1 cellular context compared by ENCODE assay signal in the genomic region with DNA sequence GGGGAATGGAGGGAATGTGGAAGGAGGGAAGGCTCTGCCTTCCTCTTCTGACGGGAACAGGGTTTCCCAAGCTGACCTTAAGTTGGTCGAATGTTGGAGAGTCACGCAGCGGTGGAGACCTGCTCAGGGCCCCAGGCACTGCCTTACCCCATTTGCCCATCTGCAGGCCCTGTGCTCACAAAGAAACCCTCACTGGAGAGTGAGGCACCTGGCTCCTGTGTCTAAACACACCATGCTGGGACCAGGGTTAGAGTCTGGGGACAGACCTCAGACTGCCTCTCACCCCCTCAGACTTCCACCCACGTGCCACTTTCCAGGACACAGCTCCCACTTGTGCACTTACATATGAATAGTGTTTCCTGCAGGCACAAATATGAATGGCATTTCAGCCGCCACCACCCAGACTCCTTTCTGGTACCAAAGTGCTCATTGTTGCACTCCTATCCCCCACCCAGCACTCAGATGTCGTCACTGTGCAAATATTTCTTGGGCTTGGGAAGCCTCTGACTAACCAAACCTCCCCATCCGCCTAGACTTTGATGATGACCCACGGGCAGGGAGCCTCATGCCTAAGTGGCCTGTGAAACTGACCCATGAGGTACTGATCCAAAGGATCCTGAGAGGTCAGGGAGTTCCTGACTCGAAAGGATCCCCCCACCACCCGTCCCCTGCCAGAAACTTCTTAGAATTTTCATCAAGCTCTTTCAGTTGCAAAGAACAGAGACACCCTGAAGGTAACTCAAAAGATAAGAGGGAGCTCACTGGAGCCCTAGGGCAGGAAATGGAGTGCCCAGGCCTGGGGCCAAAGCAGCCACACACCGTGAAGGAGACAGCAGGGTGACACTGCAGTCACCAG.
TF ChIP-seq lines count a peak whose summit lies in the region.

No MANE protein-coding gene starts in this region.

TF ChIP-seq in HepG2, 621 proteins besides CTCF, POLR2A, EP300 and RAD21 (continued from another document and continues in another):
- peak; percentile 74; the same call in 1 of the 2 replicates for TF ChIP-seq KLF11 (CRISPR knock-in tag; IDR thresholded peaks at IDR 0.05)
- no peak; the same call in 1 of the 2 replicates for TF ChIP-seq MXD1 (CRISPR knock-in tag; IDR thresholded peaks at IDR 0.05)
- peak; percentile 93 for TF ChIP-seq RARA (CRISPR knock-in tag; IDR thresholded peaks at IDR 0.05)
- TF ChIP-seq ZNF563 (CRISPR knock-in tag; IDR thresholded peaks at IDR 0.05): peak; percentile 50; the same call in 1 of the 2 replicates
- TF ChIP-seq, protein P1, sequence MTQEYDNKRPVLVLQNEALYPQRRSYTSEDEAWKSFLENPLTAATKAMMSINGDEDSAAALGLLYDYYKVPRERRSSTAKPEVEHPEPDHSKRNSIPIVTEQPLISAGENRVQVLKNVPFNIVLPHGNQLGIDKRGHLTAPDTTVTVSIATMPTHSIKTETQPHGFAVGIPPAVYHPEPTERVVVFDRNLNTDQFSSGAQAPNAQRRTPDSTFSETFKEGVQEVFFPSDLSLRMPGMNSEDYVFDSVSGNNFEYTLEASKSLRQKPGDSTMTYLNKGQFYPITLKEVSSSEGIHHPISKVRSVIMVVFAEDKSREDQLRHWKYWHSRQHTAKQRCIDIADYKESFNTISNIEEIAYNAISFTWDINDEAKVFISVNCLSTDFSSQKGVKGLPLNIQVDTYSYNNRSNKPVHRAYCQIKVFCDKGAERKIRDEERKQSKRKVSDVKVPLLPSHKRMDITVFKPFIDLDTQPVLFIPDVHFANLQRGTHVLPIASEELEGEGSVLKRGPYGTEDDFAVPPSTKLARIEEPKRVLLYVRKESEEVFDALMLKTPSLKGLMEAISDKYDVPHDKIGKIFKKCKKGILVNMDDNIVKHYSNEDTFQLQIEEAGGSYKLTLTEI (CRISPR knock-in tag; conservative IDR thresholded peaks at IDR 0.05): no peak
- peak; percentile 82; the same call in 1 of the 2 replicates for TF ChIP-seq SMAD3 (CRISPR knock-in tag; IDR thresholded peaks at IDR 0.05)
- peak; percentile 32; the same call in 1 of the 2 replicates for TF ChIP-seq KLF9 (CRISPR knock-in tag; IDR thresholded peaks at IDR 0.05; ENCODE audit: low read depth)
- TF ChIP-seq XBP1 (CRISPR knock-in tag; IDR thresholded peaks at IDR 0.05): no peak
- TF ChIP-seq HNRNPL (IDR thresholded peaks at IDR 0.05; ENCODE audit: low read depth, low read length): peak; percentile 67
- no peak for TF ChIP-seq SNRNP70 (IDR thresholded peaks at IDR 0.05; ENCODE audit: low read depth, low read length)
- TF ChIP-seq NFE2L1 (CRISPR knock-in tag; IDR thresholded peaks at IDR 0.05; ENCODE audit: borderline replicate concordance): no peak
- no peak for TF ChIP-seq ZNF326 (CRISPR knock-in tag; IDR thresholded peaks at IDR 0.05; ENCODE audit: borderline replicate concordance)
- no peak for TF ChIP-seq NAIF1 (CRISPR knock-in tag; IDR thresholded peaks at IDR 0.05; ENCODE audit: borderline replicate concordance)
- TF ChIP-seq ZNF639 (CRISPR knock-in tag; conservative IDR thresholded peaks at IDR 0.05): no peak
- no peak for TF ChIP-seq BATF2 (CRISPR knock-in tag; IDR thresholded peaks at IDR 0.05)
- TF ChIP-seq ZNF775 (CRISPR knock-in tag; IDR thresholded peaks at IDR 0.05; ENCODE audit: borderline replicate concordance): no peak
- no peak for TF ChIP-seq ZBTB14 (CRISPR knock-in tag; IDR thresholded peaks at IDR 0.05)
- TF ChIP-seq, protein P2, sequence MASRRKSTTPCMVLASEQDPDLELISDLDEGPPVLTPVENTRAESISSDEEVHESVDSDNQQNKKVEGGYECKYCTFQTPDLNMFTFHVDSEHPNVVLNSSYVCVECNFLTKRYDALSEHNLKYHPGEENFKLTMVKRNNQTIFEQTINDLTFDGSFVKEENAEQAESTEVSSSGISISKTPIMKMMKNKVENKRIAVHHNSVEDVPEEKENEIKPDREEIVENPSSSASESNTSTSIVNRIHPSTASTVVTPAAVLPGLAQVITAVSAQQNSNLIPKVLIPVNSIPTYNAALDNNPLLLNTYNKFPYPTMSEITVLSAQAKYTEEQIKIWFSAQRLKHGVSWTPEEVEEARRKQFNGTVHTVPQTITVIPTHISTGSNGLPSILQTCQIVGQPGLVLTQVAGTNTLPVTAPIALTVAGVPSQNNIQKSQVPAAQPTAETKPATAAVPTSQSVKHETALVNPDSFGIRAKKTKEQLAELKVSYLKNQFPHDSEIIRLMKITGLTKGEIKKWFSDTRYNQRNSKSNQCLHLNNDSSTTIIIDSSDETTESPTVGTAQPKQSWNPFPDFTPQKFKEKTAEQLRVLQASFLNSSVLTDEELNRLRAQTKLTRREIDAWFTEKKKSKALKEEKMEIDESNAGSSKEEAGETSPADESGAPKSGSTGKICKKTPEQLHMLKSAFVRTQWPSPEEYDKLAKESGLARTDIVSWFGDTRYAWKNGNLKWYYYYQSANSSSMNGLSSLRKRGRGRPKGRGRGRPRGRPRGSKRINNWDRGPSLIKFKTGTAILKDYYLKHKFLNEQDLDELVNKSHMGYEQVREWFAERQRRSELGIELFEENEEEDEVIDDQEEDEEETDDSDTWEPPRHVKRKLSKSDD (CRISPR knock-in tag; IDR thresholded peaks at IDR 0.05; ENCODE audit: low read depth): peak; percentile 65; the same call in 1 of the 2 replicates
- peak; percentile 56; the same call in 1 of the 2 replicates for TF ChIP-seq ESRRA (CRISPR knock-in tag; IDR thresholded peaks at IDR 0.05; ENCODE audit: low read depth)
- TF ChIP-seq PTBP1 (IDR thresholded peaks at IDR 0.05; ENCODE audit: low read depth, low read length, poor library complexity, severe bottlenecking): no peak
- TF ChIP-seq ARNT2 (CRISPR knock-in tag; IDR thresholded peaks at IDR 0.05; ENCODE audit: low read depth): peak; percentile 87
- peak; percentile 58; the same call in 1 of the 2 replicates for TF ChIP-seq HNF1A (IDR thresholded peaks at IDR 0.05; ENCODE audit: low read depth)
- peak; percentile 83; the same call in 1 of the 2 replicates for TF ChIP-seq HNF1A (CRISPR knock-in tag; IDR thresholded peaks at IDR 0.05; ENCODE audit: borderline replicate concordance)
- TF ChIP-seq PAX8 (CRISPR knock-in tag; IDR thresholded peaks at IDR 0.05; ENCODE audit: borderline replicate concordance): no peak
- TF ChIP-seq KDM3A (CRISPR knock-in tag; IDR thresholded peaks at IDR 0.05; ENCODE audit: low read depth): peak; percentile 90; the same call in 1 of the 2 replicates
- TF ChIP-seq, protein P3, sequence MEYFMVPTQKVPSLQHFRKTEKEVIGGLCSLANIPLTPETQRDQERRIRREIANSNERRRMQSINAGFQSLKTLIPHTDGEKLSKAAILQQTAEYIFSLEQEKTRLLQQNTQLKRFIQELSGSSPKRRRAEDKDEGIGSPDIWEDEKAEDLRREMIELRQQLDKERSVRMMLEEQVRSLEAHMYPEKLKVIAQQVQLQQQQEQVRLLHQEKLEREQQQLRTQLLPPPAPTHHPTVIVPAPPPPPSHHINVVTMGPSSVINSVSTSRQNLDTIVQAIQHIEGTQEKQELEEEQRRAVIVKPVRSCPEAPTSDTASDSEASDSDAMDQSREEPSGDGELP (IDR thresholded peaks at IDR 0.05; ENCODE audit: borderline replicate concordance, low read depth): peak; percentile 85; the same call in 1 of the 2 replicates
- peak in 1 of 2 experiments; percentile 91; a peak in 2 of 4 replicates for TF ChIP-seq KLF16 (CRISPR knock-in tag; IDR thresholded peaks at IDR 0.05)
- no peak for TF ChIP-seq ZNF672 (CRISPR knock-in tag; IDR thresholded peaks at IDR 0.05)
- no peak for TF ChIP-seq ZNF773 (CRISPR knock-in tag; IDR thresholded peaks at IDR 0.05; ENCODE audit: borderline replicate concordance)
- peak; percentile 86 for TF ChIP-seq ZNF878 (CRISPR knock-in tag; IDR thresholded peaks at IDR 0.05)
- TF ChIP-seq SRSF4 (IDR thresholded peaks at IDR 0.05; ENCODE audit: low read depth, low read length, poor library complexity, severe bottlenecking): no peak
- TF ChIP-seq, protein P4, sequence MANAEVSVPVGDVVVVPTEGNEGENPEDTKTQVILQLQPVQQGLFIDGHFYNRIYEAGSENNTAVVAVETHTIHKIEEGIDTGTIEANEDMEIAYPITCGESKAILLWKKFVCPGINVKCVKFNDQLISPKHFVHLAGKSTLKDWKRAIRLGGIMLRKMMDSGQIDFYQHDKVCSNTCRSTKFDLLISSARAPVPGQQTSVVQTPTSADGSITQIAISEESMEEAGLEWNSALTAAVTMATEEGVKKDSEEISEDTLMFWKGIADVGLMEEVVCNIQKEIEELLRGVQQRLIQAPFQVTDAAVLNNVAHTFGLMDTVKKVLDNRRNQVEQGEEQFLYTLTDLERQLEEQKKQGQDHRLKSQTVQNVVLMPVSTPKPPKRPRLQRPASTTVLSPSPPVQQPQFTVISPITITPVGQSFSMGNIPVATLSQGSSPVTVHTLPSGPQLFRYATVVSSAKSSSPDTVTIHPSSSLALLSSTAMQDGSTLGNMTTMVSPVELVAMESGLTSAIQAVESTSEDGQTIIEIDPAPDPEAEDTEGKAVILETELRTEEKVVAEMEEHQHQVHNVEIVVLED (CRISPR knock-in tag; IDR thresholded peaks at IDR 0.05; ENCODE audit: borderline replicate concordance): peak; percentile 48; the same call in 1 of the 2 replicates
- TF ChIP-seq, protein P5, sequence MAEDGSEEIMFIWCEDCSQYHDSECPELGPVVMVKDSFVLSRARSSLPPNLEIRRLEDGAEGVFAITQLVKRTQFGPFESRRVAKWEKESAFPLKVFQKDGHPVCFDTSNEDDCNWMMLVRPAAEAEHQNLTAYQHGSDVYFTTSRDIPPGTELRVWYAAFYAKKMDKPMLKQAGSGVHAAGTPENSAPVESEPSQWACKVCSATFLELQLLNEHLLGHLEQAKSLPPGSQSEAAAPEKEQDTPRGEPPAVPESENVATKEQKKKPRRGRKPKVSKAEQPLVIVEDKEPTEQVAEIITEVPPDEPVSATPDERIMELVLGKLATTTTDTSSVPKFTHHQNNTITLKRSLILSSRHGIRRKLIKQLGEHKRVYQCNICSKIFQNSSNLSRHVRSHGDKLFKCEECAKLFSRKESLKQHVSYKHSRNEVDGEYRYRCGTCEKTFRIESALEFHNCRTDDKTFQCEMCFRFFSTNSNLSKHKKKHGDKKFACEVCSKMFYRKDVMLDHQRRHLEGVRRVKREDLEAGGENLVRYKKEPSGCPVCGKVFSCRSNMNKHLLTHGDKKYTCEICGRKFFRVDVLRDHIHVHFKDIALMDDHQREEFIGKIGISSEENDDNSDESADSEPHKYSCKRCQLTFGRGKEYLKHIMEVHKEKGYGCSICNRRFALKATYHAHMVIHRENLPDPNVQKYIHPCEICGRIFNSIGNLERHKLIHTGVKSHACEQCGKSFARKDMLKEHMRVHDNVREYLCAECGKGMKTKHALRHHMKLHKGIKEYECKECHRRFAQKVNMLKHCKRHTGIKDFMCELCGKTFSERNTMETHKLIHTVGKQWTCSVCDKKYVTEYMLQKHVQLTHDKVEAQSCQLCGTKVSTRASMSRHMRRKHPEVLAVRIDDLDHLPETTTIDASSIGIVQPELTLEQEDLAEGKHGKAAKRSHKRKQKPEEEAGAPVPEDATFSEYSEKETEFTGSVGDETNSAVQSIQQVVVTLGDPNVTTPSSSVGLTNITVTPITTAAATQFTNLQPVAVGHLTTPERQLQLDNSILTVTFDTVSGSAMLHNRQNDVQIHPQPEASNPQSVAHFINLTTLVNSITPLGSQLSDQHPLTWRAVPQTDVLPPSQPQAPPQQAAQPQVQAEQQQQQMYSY (CRISPR knock-in tag; IDR thresholded peaks at IDR 0.05): no peak
- peak; percentile 98 for TF ChIP-seq ZNF772 (CRISPR knock-in tag; IDR thresholded peaks at IDR 0.05)
